9 cellular contexts compared by ENCODE assay signal in the genomic region with DNA sequence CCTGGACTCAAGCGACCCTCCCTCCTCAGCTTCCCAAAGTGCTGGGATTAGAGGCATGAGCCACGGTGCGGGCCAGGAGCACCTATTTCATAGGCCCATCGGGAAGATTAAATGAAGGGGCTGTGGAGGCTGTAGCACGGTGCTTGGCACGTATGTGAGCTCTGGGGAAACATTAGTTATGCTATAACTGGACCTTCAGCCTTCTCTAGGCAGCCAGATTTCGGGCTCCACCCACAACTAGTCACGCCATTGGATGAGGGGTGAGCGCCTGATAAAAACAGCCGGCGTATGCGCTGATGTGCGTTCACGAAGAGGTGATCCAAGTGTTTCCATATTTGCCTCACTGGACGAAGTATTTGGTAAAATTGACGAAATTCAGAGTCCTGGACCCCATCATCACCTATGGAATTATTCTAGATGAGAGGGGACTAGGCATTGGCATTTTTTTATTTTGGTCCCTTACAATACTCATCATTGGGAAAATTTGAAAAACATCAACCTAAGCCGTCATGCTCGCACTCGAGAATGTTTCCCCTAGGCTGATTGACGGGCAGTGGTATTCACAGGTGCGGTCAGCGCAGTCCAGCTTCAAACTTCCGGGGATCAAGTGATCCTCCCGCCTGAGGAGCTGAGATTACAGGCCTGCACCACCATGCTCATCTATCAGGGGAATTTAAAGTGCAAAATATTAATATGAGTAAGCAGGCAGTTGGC. TPM values are rescaled to one million over a fixed set of nuclear protein-coding genes. Genes with fewer than 3 reads are reported as not detected.
A peak's percentile ranks its signal among the peaks of the same experiment; 100 is the strongest.
DNase-seq lines count a peak whose midpoint lies in the region; ATAC-seq and TF ChIP-seq lines count a peak whose summit lies in the region.
"Had no signal": no experiment of that assay in that cellular context is flagged by ENCODE, and none has a peak within 500 bp of the region (broad histone marks: within the 10 kb centered on the region; RNA-seq: fewer than 3 reads in every experiment).

No MANE protein-coding gene starts in this region.

- CTCF ChIA-PET in T-cell (lab: Charles Lee) = interaction anchor here (0.5 to 0.6 kb wide), 2 partner anchors 251 to 449 kb away, joined by 3 to 7 read pairs; no protein-coding TSS in a partner anchor

- H3K4me3 ChIP-seq in fibroblast of villous mesenchyme (ENCODE audit: low read depth, low read length) = peak overlapping the region; percentile 91

- no peak for ATAC-seq in T-cell (replicated peaks in 1 of 4)
- no peak for ATAC-seq in stimulated activated memory B cell treated with anti-CD40 and anti-IgM and Interleukin-4, amounts not matched to agents 10 μg/mL and 1 μg/mL and 100 μg/mL, for 72 hours
- ATAC-seq in GM18868 (IDR thresholded peaks at IDR 0.05; ENCODE audit: unreplicated experiment) = no peak

- H3K27ac Mint-ChIP-seq in T-helper 1 cell treated with Interleukin-12 subunit alpha and Interleukin-12 subunit beta and Interleukin-4 antibody, amounts not matched to agents 30 μg/mL and 1 μg/mL, for 36 hours = no peak overlapping the region
- H3K27ac Mint-ChIP-seq in T-cell = peak overlapping the region; percentile 86 to 91
- peak overlapping the region; percentile 78 for H3K27ac Mint-ChIP-seq in stimulated activated memory B cell treated with anti-CD40 and anti-IgM and Interleukin-4, amounts not matched to agents 10 μg/mL and 1 μg/mL and 100 μg/mL, for 72 hours

- no peaks in the 10 kb centered on the region for H3K9me3 Mint-ChIP-seq in T-helper 1 cell treated with Interleukin-12 subunit alpha and Interleukin-12 subunit beta and Interleukin-4 antibody, amounts not matched to agents 30 μg/mL and 1 μg/mL, for 36 hours
- no peaks in the 10 kb centered on the region for H3K9me3 Mint-ChIP-seq in T-cell
- H3K9me3 Mint-ChIP-seq in stimulated activated memory B cell treated with anti-CD40 and anti-IgM and Interleukin-4, amounts not matched to agents 10 μg/mL and 1 μg/mL and 100 μg/mL, for 72 hours = no peaks in the 10 kb centered on the region

- TF ChIP-seq CTCF in fibroblast of villous mesenchyme (IDR thresholded peaks at IDR 0.05; ENCODE audit: insufficient read depth, low read depth, low read length) = no peak

- POLR2A ChIA-PET in T-cell (lab: Charles Lee) = no interaction called here

- H3K4me3 Mint-ChIP-seq in T-helper 1 cell treated with Interleukin-12 subunit alpha and Interleukin-12 subunit beta and Interleukin-4 antibody, amounts not matched to agents 30 μg/mL and 1 μg/mL, for 36 hours = peak overlapping the region; percentile 90
- peak overlapping the region; percentile 79 to 96 (median 83) for H3K4me3 Mint-ChIP-seq in T-cell
- H3K4me3 Mint-ChIP-seq in stimulated activated memory B cell treated with anti-CD40 and anti-IgM and Interleukin-4, amounts not matched to agents 10 μg/mL and 1 μg/mL and 100 μg/mL, for 72 hours = peak overlapping the region; percentile 83

- peaks cover 31% of the 10 kb centered on the region for H3K4me1 Mint-ChIP-seq in T-helper 1 cell treated with Interleukin-12 subunit alpha and Interleukin-12 subunit beta and Interleukin-4 antibody, amounts not matched to agents 30 μg/mL and 1 μg/mL, for 36 hours (ENCODE audit: low read depth)
- H3K4me1 Mint-ChIP-seq in T-cell = peaks cover 45 to 53% (median 49%) of the 10 kb centered on the region in 3 donors
- H3K4me1 Mint-ChIP-seq in stimulated activated memory B cell treated with anti-CD40 and anti-IgM and Interleukin-4, amounts not matched to agents 10 μg/mL and 1 μg/mL and 100 μg/mL, for 72 hours = peaks cover 44% of the 10 kb centered on the region

- DNase-seq in T-helper 1 cell (no peak), T-cell (no peak), fibroblast of villous mesenchyme (ENCODE audit: low read depth) (peak; percentile 46), NCI-H345 (lab: John Stamatoyannopoulos, UW) (no peak), cerebellar nuclear complex (lab: John Stamatoyannopoulos, UW) (no peak)
- DNase-seq: substantia nigra had no signal

- H3K36me3 Mint-ChIP-seq in T-helper 1 cell treated with Interleukin-12 subunit alpha and Interleukin-12 subunit beta and Interleukin-4 antibody, amounts not matched to agents 30 μg/mL and 1 μg/mL, for 36 hours (ENCODE audit: low read depth) = peaks cover 10% of the 10 kb centered on the region
- peaks cover 4% of the 10 kb centered on the region for H3K36me3 Mint-ChIP-seq in T-cell
- H3K36me3 Mint-ChIP-seq in stimulated activated memory B cell treated with anti-CD40 and anti-IgM and Interleukin-4, amounts not matched to agents 10 μg/mL and 1 μg/mL and 100 μg/mL, for 72 hours = no peaks in the 10 kb centered on the region

- no peaks in the 10 kb centered on the region for H3K27me3 Mint-ChIP-seq in T-helper 1 cell treated with Interleukin-12 subunit alpha and Interleukin-12 subunit beta and Interleukin-4 antibody, amounts not matched to agents 30 μg/mL and 1 μg/mL, for 36 hours (ENCODE audit: low read depth)
- H3K27me3 Mint-ChIP-seq in T-cell = peaks cover 0 to 2% of the 10 kb centered on the region in 2 donors
- no peaks in the 10 kb centered on the region for H3K27me3 Mint-ChIP-seq in stimulated activated memory B cell treated with anti-CD40 and anti-IgM and Interleukin-4, amounts not matched to agents 10 μg/mL and 1 μg/mL and 100 μg/mL, for 72 hours

RNA-seq across cellular contexts. Expression of a gene that starts 1.8 kb away (rescaled TPM):
- total RNA-seq in T-cell = 100 to 1,000 TPM; 257 to 294 (median 271) TPM
- 69.5 and 82.5 TPM in 2 replicates for total RNA-seq in fibroblast of villous mesenchyme

RNA-seq across cellular contexts. Expression of a gene that starts 16.1 kb away (rescaled TPM):
- total RNA-seq in T-cell = 100 to 1,000 TPM; 161 to 203 (median 184) TPM
- total RNA-seq in fibroblast of villous mesenchyme = 91.8 and 108 TPM in 2 replicates
